Comparison of ENCODE assay signal across 9 cellular contexts in the genomic region with DNA sequence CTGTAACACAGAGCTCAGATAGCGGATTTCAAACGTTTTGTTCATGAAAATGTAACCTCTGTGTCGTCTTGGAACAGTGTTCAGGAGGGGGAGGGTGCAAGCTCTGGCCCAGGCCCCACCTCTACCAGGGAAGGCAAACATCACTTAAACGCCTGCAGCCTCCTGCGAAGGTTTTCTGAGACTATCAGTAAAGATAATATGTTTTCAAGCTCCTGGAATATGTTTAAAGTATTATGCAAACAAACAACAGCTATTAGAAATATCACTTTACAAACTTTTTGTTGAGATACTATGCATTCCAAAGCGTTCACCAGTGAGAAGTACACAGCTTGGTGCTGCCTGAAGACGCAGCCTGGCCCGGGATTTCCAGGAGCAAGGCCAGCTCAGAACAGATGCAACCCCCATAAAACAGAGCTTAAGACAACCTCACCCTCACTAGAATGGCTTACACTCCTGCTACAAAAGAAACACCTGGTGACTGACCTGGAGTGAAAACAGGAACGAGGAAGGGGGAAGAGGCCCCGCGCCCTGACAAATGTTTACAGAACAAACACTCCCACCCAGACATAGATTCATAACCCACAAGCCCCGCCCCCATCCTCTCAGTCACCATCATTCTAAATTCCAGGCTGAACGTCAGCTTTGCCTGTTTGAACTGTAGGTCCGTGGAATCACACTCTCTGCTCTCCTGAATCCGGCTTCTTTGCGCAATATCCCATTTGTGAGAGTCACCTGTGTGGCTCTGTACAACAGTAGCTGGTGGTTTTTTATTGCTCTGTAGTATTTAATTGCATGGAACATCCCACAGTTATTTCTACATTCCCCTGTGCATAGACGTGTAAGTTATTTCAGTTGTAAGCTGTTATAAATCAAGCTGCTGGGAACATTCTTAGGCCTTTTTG.
A peak's percentile ranks its signal among the peaks of the same experiment; 100 is the strongest.
DNase-seq lines count a peak whose midpoint lies in the region; ATAC-seq and TF ChIP-seq lines count a peak whose summit lies in the region.
"Had no signal": no experiment of that assay in that cellular context is flagged by ENCODE, and none has a peak within 500 bp of the region (broad histone marks: within the 10 kb centered on the region; RNA-seq: fewer than 3 reads in every experiment).

No MANE protein-coding gene starts in this region.

- peaks cover 15% of the 10 kb centered on the region for H3K4me1 Mint-ChIP-seq in stimulated activated memory B cell treated with anti-CD40 and anti-IgM and Interleukin-4, amounts not matched to agents 10 μg/mL and 1 μg/mL and 100 μg/mL, for 72 hours
- peaks cover 7% of the 10 kb centered on the region for H3K4me1 Mint-ChIP-seq in stimulated activated naive CD8-positive, alpha-beta T cell treated with anti-CD3 and anti-CD28 coated beads, Interleukin-15, amount 100 ng/mL, for 72 hours

- H3K4me3 Mint-ChIP-seq in stimulated activated memory B cell treated with anti-CD40 and anti-IgM and Interleukin-4, amounts not matched to agents 10 μg/mL and 1 μg/mL and 100 μg/mL, for 72 hours = no peak overlapping the region
- no peak overlapping the region for H3K4me3 Mint-ChIP-seq in stimulated activated naive CD8-positive, alpha-beta T cell treated with anti-CD3 and anti-CD28 coated beads, Interleukin-15, amount 100 ng/mL, for 72 hours

- TF ChIP-seq CTCF in fibroblast of mammary gland (conservative IDR thresholded peaks at IDR 0.05; ENCODE audit: control insufficient read depth, insufficient read depth, low read depth, low read length) = no peak

- peaks cover 8% of the 10 kb centered on the region for H3K27me3 Mint-ChIP-seq in stimulated activated memory B cell treated with anti-CD40 and anti-IgM and Interleukin-4, amounts not matched to agents 10 μg/mL and 1 μg/mL and 100 μg/mL, for 72 hours
- peaks cover 51% of the 10 kb centered on the region for H3K27me3 Mint-ChIP-seq in stimulated activated naive CD8-positive, alpha-beta T cell treated with anti-CD3 and anti-CD28 coated beads, Interleukin-15, amount 100 ng/mL, for 72 hours

- ATAC-seq in stimulated activated memory B cell treated with anti-CD40 and anti-IgM and Interleukin-4, amounts not matched to agents 10 μg/mL and 1 μg/mL and 100 μg/mL, for 72 hours = peak; percentile 43
- ATAC-seq in GM19328 (IDR thresholded peaks at IDR 0.05; ENCODE audit: unreplicated experiment) = no peak
- ATAC-seq in stimulated activated naive CD8-positive, alpha-beta T cell treated with anti-CD3 and anti-CD28 coated beads, Interleukin-15, amount 100 ng/mL, for 72 hours = no peak
- no peak for ATAC-seq in HG02759 (IDR thresholded peaks at IDR 0.05; ENCODE audit: unreplicated experiment)
- no peak for ATAC-seq in GM19397 (IDR thresholded peaks at IDR 0.05; ENCODE audit: unreplicated experiment)

- in situ Hi-C loops in KBM-7 (cut with MboI; ENCODE audit: low pct_unique_long_range_greater_than_20kb, low sequenced_read_pairs) = no loop called here

- no peak overlapping the region for H3K4me3 ChIP-seq in fibroblast of mammary gland (ENCODE audit: control insufficient read depth, low read depth, low read length)
- H3K4me3 ChIP-seq: heart left ventricle had no signal

- no peaks in the 10 kb centered on the region for H3K9me3 Mint-ChIP-seq in stimulated activated memory B cell treated with anti-CD40 and anti-IgM and Interleukin-4, amounts not matched to agents 10 μg/mL and 1 μg/mL and 100 μg/mL, for 72 hours
- H3K9me3 Mint-ChIP-seq in stimulated activated naive CD8-positive, alpha-beta T cell treated with anti-CD3 and anti-CD28 coated beads, Interleukin-15, amount 100 ng/mL, for 72 hours = no peaks in the 10 kb centered on the region

- DNase-seq in KBM-7 (peak; percentile 29), NCI-H526 (lab: John Stamatoyannopoulos, UW) (peak; percentile 88 to 95), fibroblast of mammary gland (ENCODE audit: low read depth) (peak; percentile 77)
- DNase-seq in stimulated activated naive CD8-positive, alpha-beta T cell treated with anti-CD3 and anti-CD28 coated beads, Interleukin-15, amount 100 ng/mL, for 72 hours = no peak

- H3K27ac Mint-ChIP-seq in stimulated activated memory B cell treated with anti-CD40 and anti-IgM and Interleukin-4, amounts not matched to agents 10 μg/mL and 1 μg/mL and 100 μg/mL, for 72 hours = peak overlapping the region; percentile 35
- H3K27ac Mint-ChIP-seq in stimulated activated naive CD8-positive, alpha-beta T cell treated with anti-CD3 and anti-CD28 coated beads, Interleukin-15, amount 100 ng/mL, for 72 hours = no peak overlapping the region

- H3K36me3 Mint-ChIP-seq in stimulated activated memory B cell treated with anti-CD40 and anti-IgM and Interleukin-4, amounts not matched to agents 10 μg/mL and 1 μg/mL and 100 μg/mL, for 72 hours = no peaks in the 10 kb centered on the region

Comparison
In these comparisons a context has a peak if more than half of its experiments do, and no peak if none do; other contexts are left out.
1. DNase-seq: peak in KBM-7 (single experiment), NCI-H526 (2 of 2) and fibroblast of mammary gland (single experiment); none in stimulated activated naive CD8-positive, alpha-beta T cell treated with anti-CD3 and anti-CD28 coated beads, Interleukin-15, amount 100 ng/mL, for 72 hours (0 of 2).